3 cellular contexts compared by ENCODE assay signal in genomic region chr10:128128582-128128981, GRCh38.
TF ChIP-seq lines count a peak whose summit lies in the region.

No MANE protein-coding gene starts in this region.

TF ChIP-seq in HEK293, 187 proteins besides CTCF, POLR2A, EP300 and RAD21:
- TF ChIP-seq ZNF366 (tag by site-specific recombination; conservative IDR thresholded peaks at IDR 0.05) (peak; percentile 71; the same call in 1 of the 2 replicates), ZNF521 (tag by site-specific recombination; IDR thresholded peaks at IDR 0.05) (no peak), KLF7 (tag by site-specific recombination; IDR thresholded peaks at IDR 0.05; ENCODE audit: borderline replicate concordance) (no peak)

TF ChIP-seq in K562, 482 proteins besides CTCF, POLR2A, EP300 and RAD21:
- TF ChIP-seq BCLAF1 (IDR thresholded peaks at IDR 0.05; ENCODE audit: borderline replicate concordance in 1 of 2, control insufficient read depth in 1 of 2, low read depth in 2 of 2, low read length in 1 of 2): no peak
- TF ChIP-seq ZNF512 (tag; IDR thresholded peaks at IDR 0.05): peak; percentile 56; the same call in 1 of the 2 replicates

TF ChIP-seq in WTC11, 78 proteins besides CTCF, POLR2A, EP300 and RAD21:
- no peak for TF ChIP-seq AR (CRISPR knock-in tag; IDR thresholded peaks at IDR 0.05)
- no peak for TF ChIP-seq ZNF423 (CRISPR knock-in tag; IDR thresholded peaks at IDR 0.05)
TF ChIP-seq in WTC11: peak in this region for 0.
